Comparison of ENCODE assay signal across 22 cellular contexts in genomic region chr17:82718986-82719685, GRCh38. TPM values are rescaled to one million over a fixed set of nuclear protein-coding genes. Genes with fewer than 3 reads are reported as not detected.
A peak's percentile ranks its signal among the peaks of the same experiment; 100 is the strongest.
DNase-seq lines count a peak whose midpoint lies in the region; ATAC-seq, FAIRE-seq and TF ChIP-seq lines count a peak whose summit lies in the region.
"Had no signal": no experiment of that assay in that cellular context is flagged by ENCODE, and none has a peak within 500 bp of the region (broad histone marks: within the 10 kb centered on the region; RNA-seq: fewer than 3 reads in every experiment).

No MANE protein-coding gene starts in this region.

- H3K27ac ChIP-seq in osteoblast (ENCODE audit: low read depth, low read length) = no peak overlapping the region
- H3K27ac ChIP-seq: gastroesophageal sphincter, lower lobe of right lung, right atrium auricular region, upper lobe of right lung had no signal

- H3K36me3 ChIP-seq in osteoblast (ENCODE audit: insufficient read depth, low read length) = peaks cover 17% of the 10 kb centered on the region

- H3K27ac Mint-ChIP-seq in activated naive CD8-positive, alpha-beta T cell = no peak overlapping the region
- H3K27ac Mint-ChIP-seq in activated naive CD8-positive, alpha-beta T cell treated with anti-CD3 and anti-CD28 coated beads, Interleukin-2, amount 50 U/mL, for 24 hours = no peak overlapping the region
- no peak overlapping the region for H3K27ac Mint-ChIP-seq in activated CD4-positive, alpha-beta memory T cell treated with anti-CD3 and anti-CD28 coated beads for 36 hours
- H3K27ac Mint-ChIP-seq: activated naive CD4-positive, alpha-beta T cell treated with anti-CD3 and anti-CD28 coated beads, Interleukin-2, amount 10 ng/mL, durations not matched to agents 7 days and 5 days had no signal

- H3K27me3 Mint-ChIP-seq in activated naive CD8-positive, alpha-beta T cell = no peaks in the 10 kb centered on the region
- H3K27me3 Mint-ChIP-seq in activated naive CD8-positive, alpha-beta T cell treated with anti-CD3 and anti-CD28 coated beads, Interleukin-2, amount 50 U/mL, for 24 hours = no peaks in the 10 kb centered on the region
- H3K27me3 Mint-ChIP-seq in activated CD4-positive, alpha-beta memory T cell treated with anti-CD3 and anti-CD28 coated beads for 36 hours = no peaks in the 10 kb centered on the region
- H3K27me3 Mint-ChIP-seq: activated naive CD4-positive, alpha-beta T cell treated with anti-CD3 and anti-CD28 coated beads, Interleukin-2, amount 10 ng/mL, durations not matched to agents 7 days and 5 days had no signal

- peaks cover 16% of the 10 kb centered on the region for H3K79me2 ChIP-seq in osteoblast (ENCODE audit: insufficient read depth, low read length)

- H3K36me3 Mint-ChIP-seq in activated naive CD8-positive, alpha-beta T cell = no peaks in the 10 kb centered on the region
- H3K36me3 Mint-ChIP-seq in activated naive CD8-positive, alpha-beta T cell treated with anti-CD3 and anti-CD28 coated beads, Interleukin-2, amount 50 U/mL, for 24 hours (ENCODE audit: low read depth) = peaks cover 22% of the 10 kb centered on the region
- peaks cover 21% of the 10 kb centered on the region for H3K36me3 Mint-ChIP-seq in activated CD4-positive, alpha-beta memory T cell treated with anti-CD3 and anti-CD28 coated beads for 36 hours

- H3K4me1 ChIP-seq in osteoblast (ENCODE audit: insufficient read depth, low read length) = peaks cover 9% of the 10 kb centered on the region

- TF ChIP-seq POLR2A in H54 (IDR thresholded peaks at IDR 0.05; ENCODE audit: low read depth, low read length) = no peak

- H3K9me3 Mint-ChIP-seq in activated naive CD8-positive, alpha-beta T cell (ENCODE audit: low read depth) = no peaks in the 10 kb centered on the region
- no peaks in the 10 kb centered on the region for H3K9me3 Mint-ChIP-seq in activated naive CD8-positive, alpha-beta T cell treated with anti-CD3 and anti-CD28 coated beads, Interleukin-2, amount 50 U/mL, for 24 hours
- H3K9me3 Mint-ChIP-seq in activated CD4-positive, alpha-beta memory T cell treated with anti-CD3 and anti-CD28 coated beads for 36 hours = no peaks in the 10 kb centered on the region
- H3K9me3 Mint-ChIP-seq: activated naive CD4-positive, alpha-beta T cell treated with anti-CD3 and anti-CD28 coated beads, Interleukin-2, amount 10 ng/mL, durations not matched to agents 7 days and 5 days had no signal

- no peak for ATAC-seq in activated naive CD8-positive, alpha-beta T cell treated with anti-CD3 and anti-CD28 coated beads, Interleukin-2, amount 50 U/mL, for 24 hours
- ATAC-seq: esophagus mucosa, gastroesophageal sphincter, lower lobe of right lung, PC-3, upper lobe of right lung had no signal

- peak overlapping the region; percentile 46 for H3K4me3 Mint-ChIP-seq in activated naive CD8-positive, alpha-beta T cell
- no peak overlapping the region for H3K4me3 Mint-ChIP-seq in activated naive CD8-positive, alpha-beta T cell treated with anti-CD3 and anti-CD28 coated beads, Interleukin-2, amount 50 U/mL, for 24 hours
- H3K4me3 Mint-ChIP-seq in activated CD4-positive, alpha-beta memory T cell treated with anti-CD3 and anti-CD28 coated beads for 36 hours = peak overlapping the region; percentile 10

- H3K27me3 ChIP-seq in osteoblast (ENCODE audit: insufficient read depth, low read length) = no peaks in the 10 kb centered on the region
- H3K27me3 ChIP-seq: gastroesophageal sphincter, right atrium auricular region, upper lobe of right lung had no signal

- peaks cover 18% of the 10 kb centered on the region for H3K4me1 Mint-ChIP-seq in activated naive CD8-positive, alpha-beta T cell (ENCODE audit: low read depth)
- H3K4me1 Mint-ChIP-seq in activated naive CD8-positive, alpha-beta T cell treated with anti-CD3 and anti-CD28 coated beads, Interleukin-2, amount 50 U/mL, for 24 hours = peaks cover 18% of the 10 kb centered on the region
- H3K4me1 Mint-ChIP-seq in activated CD4-positive, alpha-beta memory T cell treated with anti-CD3 and anti-CD28 coated beads for 36 hours (ENCODE audit: low read depth) = peaks cover 19% of the 10 kb centered on the region

- POLR2A ChIA-PET in activated CD4-positive, alpha-beta memory T cell treated with anti-CD3 and anti-CD28 coated beads for 36 hours (lab: Charles Lee) = no interaction called here

- TF ChIP-seq CTCF in osteoblast (IDR thresholded peaks at IDR 0.05; ENCODE audit: extremely low read depth, low read depth, low read length) = no peak
- TF ChIP-seq CTCF in GM20000 (IDR thresholded peaks at IDR 0.05; ENCODE audit: extremely low read depth, missing control alignments) = no peak

- FAIRE-seq in H54 (lab: Jason Lieb, UNC) = no peak
- FAIRE-seq: GM18507, keratinocyte had no signal

- no peak overlapping the region for H3K4me2 ChIP-seq in osteoblast (ENCODE audit: insufficient read depth, low read length)

- H3K4me3 ChIP-seq in osteoblast (ENCODE audit: insufficient read depth, low read length) = no peak overlapping the region
- H3K4me3 ChIP-seq: gastroesophageal sphincter, lower lobe of right lung, right atrium auricular region, upper lobe of right lung had no signal

- CTCF ChIA-PET in activated CD4-positive, alpha-beta memory T cell treated with anti-CD3 and anti-CD28 coated beads for 36 hours (lab: Charles Lee) = no interaction called here

- no peak overlapping the region for H2AFZ ChIP-seq in osteoblast (ENCODE audit: low read length)

- H4K20me1 ChIP-seq in osteoblast (ENCODE audit: insufficient read depth, low read length) = peaks cover 4% of the 10 kb centered on the region

- no peak for DNase-seq in activated naive CD8-positive, alpha-beta T cell treated with anti-CD3 and anti-CD28 coated beads, Interleukin-2, amount 50 U/mL, for 24 hours
- DNase-seq in NAMALWA (ENCODE audit: low spot score) (peak; percentile 44), osteoblast (ENCODE audit: insufficient read length, low spot score, missing footprints) (peak; percentile 76), GM20000 (ENCODE audit: low spot score) (no peak), H54 (ENCODE audit: insufficient read length, low spot score) (no peak)
- no peak for DNase-seq in activated CD4-positive, alpha-beta memory T cell treated with anti-CD3 and anti-CD28 coated beads for 36 hours
- DNase-seq: activated CD4-positive, alpha-beta T cell treated with anti-CD3 and anti-CD28 coated beads, Interleukin-2, amount 50 U/mL, for 1 hour; activated naive CD4-positive, alpha-beta T cell treated with anti-CD3 and anti-CD28 coated beads, Interleukin-2, amount 10 ng/mL, durations not matched to agents 7 days and 5 days; AML-193; effector CD8-positive, alpha-beta T cell; lower lobe of right lung; NCI-H1694; NCI-H526; PC-3; SHP77 treated with DMSO at 0.1 percent for 48 hours; upper lobe of right lung had no signal

- H3K9me3 ChIP-seq in osteoblast (ENCODE audit: low read depth, low read length) = no peaks in the 10 kb centered on the region
- H3K9me3 ChIP-seq: gastroesophageal sphincter, lower lobe of right lung, right atrium auricular region, upper lobe of right lung had no signal

- intact Hi-C loops in activated CD4-positive, alpha-beta memory T cell treated with anti-CD3 and anti-CD28 coated beads for 36 hours (cut with micrococcal nuclease) = no loop called here

RNA-seq across cellular contexts. Expression of gene FN3KRP, which starts 2.6 kb away (rescaled TPM):
- total RNA-seq in activated CD4-positive, alpha-beta memory T cell treated with anti-CD3 and anti-CD28 coated beads for 36 hours = 10 to 100 TPM; 36.7 to 40.5 TPM
- total RNA-seq in osteoblast = 10.1 and 13.8 TPM in 2 replicates

RNA-seq across cellular contexts. Expression of gene FN3K, which starts 16.3 kb away (rescaled TPM):
- total RNA-seq in activated CD4-positive, alpha-beta memory T cell treated with anti-CD3 and anti-CD28 coated beads for 36 hours = 1 to 10 TPM; 1.6 to 2.3 TPM
- total RNA-seq in osteoblast = 2.9 and 4.4 TPM in 2 replicates

RNA-seq across cellular contexts. Expression of gene RAB40B, which starts 20.6 kb away (rescaled TPM):
- total RNA-seq in activated CD4-positive, alpha-beta memory T cell treated with anti-CD3 and anti-CD28 coated beads for 36 hours = 1 to 10 TPM; 1.4 to 1.9 TPM
- total RNA-seq in osteoblast = 8.3 and 9.1 TPM in 2 replicates

RNA-seq across cellular contexts. Expression of gene TBCD, which starts 32.7 kb away (rescaled TPM):
- total RNA-seq in activated CD4-positive, alpha-beta memory T cell treated with anti-CD3 and anti-CD28 coated beads for 36 hours = 10 to 100 TPM; 97.0 to 98.2 TPM
- total RNA-seq in osteoblast = 28.0 and 29.0 TPM in 2 replicates

Comparison
In these comparisons a context has a peak if more than half of its experiments do, and no peak if none do; other contexts are left out.
1. DNase-seq: peak in NAMALWA (single experiment) and osteoblast (single experiment); none in activated naive CD8-positive, alpha-beta T cell treated with anti-CD3 and anti-CD28 coated beads, Interleukin-2, amount 50 U/mL, for 24 hours (single experiment), activated CD4-positive, alpha-beta memory T cell treated with anti-CD3 and anti-CD28 coated beads for 36 hours (single experiment), GM20000 (single experiment) and H54 (single experiment).